In genomic region chr10:13969792-13970140, GRCh38 we compare ENCODE assay signal across 19 cellular contexts.
A peak's percentile ranks its signal among the peaks of the same experiment; 100 is the strongest.
DNase-seq lines count a peak whose midpoint lies in the region; ATAC-seq and TF ChIP-seq lines count a peak whose summit lies in the region.
"Had no signal": no experiment of that assay in that cellular context is flagged by ENCODE, and none has a peak within 500 bp of the region (broad histone marks: within the 10 kb centered on the region; RNA-seq: fewer than 3 reads in every experiment).

No MANE protein-coding gene starts in this region.

- H3K9me2 ChIP-seq in Karpas-422 (replicated peaks; ENCODE audit: insufficient read depth, low read length) = peaks cover 5% of the 10 kb centered on the region; the same call in 1 of the 2 replicates

- H3K4me1 Mint-ChIP-seq in chondrocyte (ENCODE audit: low read depth) = peaks cover 45% of the 10 kb centered on the region
- H3K4me1 Mint-ChIP-seq in stimulated activated effector memory CD8-positive, alpha-beta T cell treated with anti-CD3 and anti-CD28 coated beads, Interleukin-12 subunit alpha, Interleukin-12 subunit beta, amount 100 ng/mL, for 72 hours = no peaks in the 10 kb centered on the region

- H2AFZ ChIP-seq in Karpas-422 (ENCODE audit: low read length) = no peak overlapping the region

- TF ChIP-seq CTCF in chondrocyte (IDR thresholded peaks at IDR 0.05) = no peak

- no peak overlapping the region for H3K4me3 ChIP-seq in Karpas-422 (ENCODE audit: low read length)
- H3K4me3 ChIP-seq: gastrocnemius medialis had no signal

- DNase-seq in activated T-cell treated with anti-CD3 and anti-CD28 coated beads for 24 hours (ENCODE audit: low read depth) (peak; percentile 10), activated T-cell treated with anti-CD3 and anti-CD28 coated beads for 4 hours (no peak), chondrocyte (ENCODE audit: low spot score) (no peak), SHP77 treated with DMSO at 0.1 percent for 48 hours (lab: John Stamatoyannopoulos, UW) (no peak), Karpas-422 (no peak), NCI-H82 treated with DMSO at 0.1 percent for 48 hours (lab: John Stamatoyannopoulos, UW; ENCODE audit: unreplicated experiment) (no peak)
- DNase-seq in stimulated activated effector memory CD8-positive, alpha-beta T cell treated with anti-CD3 and anti-CD28 coated beads, Interleukin-12 subunit alpha, Interleukin-12 subunit beta, amount 100 ng/mL, for 72 hours (ENCODE audit: low spot score in 2 of 2) = no peak
- DNase-seq: erythroblast; gastrocnemius medialis; GF-D8; GOT3; midbrain; NCI-H187; NK-92 treated with Interleukin-12 subunit alpha and Interleukin-12 subunit beta, amount 100 ng/mL, for 24 hours; RPMI8226 had no signal

- no peaks in the 10 kb centered on the region for H3K9me3 ChIP-seq in Karpas-422 (ENCODE audit: low read length)
- H3K9me3 ChIP-seq: gastrocnemius medialis had no signal

- H3K36me3 Mint-ChIP-seq in chondrocyte (ENCODE audit: low read depth) = peaks cover 15% of the 10 kb centered on the region
- H3K36me3 Mint-ChIP-seq in stimulated activated effector memory CD8-positive, alpha-beta T cell treated with anti-CD3 and anti-CD28 coated beads, Interleukin-12 subunit alpha, Interleukin-12 subunit beta, amount 100 ng/mL, for 72 hours = no peaks in the 10 kb centered on the region
- H3K36me3 Mint-ChIP-seq: activated naive CD4-positive, alpha-beta T cell treated with anti-CD3 and anti-CD28 coated beads, Interleukin-2, amount 50 U/mL, for 24 hours had no signal

- no peaks in the 10 kb centered on the region for H3K79me2 ChIP-seq in Karpas-422 (ENCODE audit: low read length)

- no peaks in the 10 kb centered on the region for H3K27me3 ChIP-seq in Karpas-422 (ENCODE audit: low read length)
- H3K27me3 ChIP-seq: gastrocnemius medialis had no signal

- H3K9ac ChIP-seq in Karpas-422 (ENCODE audit: low read length) = no peak overlapping the region

- H3K36me3 ChIP-seq in Karpas-422 (ENCODE audit: insufficient read depth, low read length) = no peaks in the 10 kb centered on the region
- H3K36me3 ChIP-seq: gastrocnemius medialis had no signal

- H3K27ac ChIP-seq in Karpas-422 (ENCODE audit: low read length) = no peak overlapping the region
- H3K27ac ChIP-seq: gastrocnemius medialis had no signal

- H3K27me3 Mint-ChIP-seq in chondrocyte (ENCODE audit: low read depth) = no peaks in the 10 kb centered on the region
- H3K27me3 Mint-ChIP-seq: activated naive CD4-positive, alpha-beta T cell treated with anti-CD3 and anti-CD28 coated beads, Interleukin-2, amount 50 U/mL, for 24 hours had no signal

- peak; percentile 47 for ATAC-seq in HG03432 (IDR thresholded peaks at IDR 0.05; ENCODE audit: unreplicated experiment)
- peak; percentile 45 for ATAC-seq in stimulated activated effector memory CD8-positive, alpha-beta T cell treated with anti-CD3 and anti-CD28 coated beads, Interleukin-12 subunit alpha, Interleukin-12 subunit beta, amount 100 ng/mL, for 72 hours
- ATAC-seq: gastrocnemius medialis had no signal

- no peaks in the 10 kb centered on the region for H3K4me1 ChIP-seq in Karpas-422 (ENCODE audit: low read length)
- H3K4me1 ChIP-seq: gastrocnemius medialis had no signal

- H4K20me1 ChIP-seq in Karpas-422 (ENCODE audit: insufficient read depth, low read depth, low read length) = no peaks in the 10 kb centered on the region

- no peak overlapping the region for H3K4me2 ChIP-seq in Karpas-422 (ENCODE audit: low read depth, low read length, poor library complexity, severe bottlenecking)

- H3K27ac Mint-ChIP-seq in chondrocyte (ENCODE audit: unreplicated experiment) = peak overlapping the region; percentile 95
- no peak overlapping the region for H3K27ac Mint-ChIP-seq in stimulated activated effector memory CD8-positive, alpha-beta T cell treated with anti-CD3 and anti-CD28 coated beads, Interleukin-12 subunit alpha, Interleukin-12 subunit beta, amount 100 ng/mL, for 72 hours
- H3K27ac Mint-ChIP-seq: activated naive CD4-positive, alpha-beta T cell treated with anti-CD3 and anti-CD28 coated beads, Interleukin-2, amount 50 U/mL, for 24 hours; stimulated activated naive CD8-positive, alpha-beta T cell treated with anti-CD3 and anti-CD28 coated beads, Interleukin-15, Interleukin-2, amounts not matched to agents 100 ng/mL and 50 ng/mL, for 24 hours had no signal

- H3K9me3 Mint-ChIP-seq in chondrocyte (ENCODE audit: low read depth) = peaks cover 4% of the 10 kb centered on the region
- no peaks in the 10 kb centered on the region for H3K9me3 Mint-ChIP-seq in stimulated activated effector memory CD8-positive, alpha-beta T cell treated with anti-CD3 and anti-CD28 coated beads, Interleukin-12 subunit alpha, Interleukin-12 subunit beta, amount 100 ng/mL, for 72 hours
- H3K9me3 Mint-ChIP-seq: activated naive CD4-positive, alpha-beta T cell treated with anti-CD3 and anti-CD28 coated beads, Interleukin-2, amount 50 U/mL, for 24 hours; neural crest cell; stimulated activated naive CD8-positive, alpha-beta T cell treated with anti-CD3 and anti-CD28 coated beads, Interleukin-15, Interleukin-2, amounts not matched to agents 100 ng/mL and 50 ng/mL, for 24 hours had no signal

- peak overlapping the region; percentile 79 for H3K4me3 Mint-ChIP-seq in chondrocyte (ENCODE audit: unreplicated experiment)
- no peak overlapping the region for H3K4me3 Mint-ChIP-seq in stimulated activated effector memory CD8-positive, alpha-beta T cell treated with anti-CD3 and anti-CD28 coated beads, Interleukin-12 subunit alpha, Interleukin-12 subunit beta, amount 100 ng/mL, for 72 hours
- H3K4me3 Mint-ChIP-seq: activated naive CD4-positive, alpha-beta T cell treated with anti-CD3 and anti-CD28 coated beads, Interleukin-2, amount 50 U/mL, for 24 hours; neural crest cell; stimulated activated naive CD8-positive, alpha-beta T cell treated with anti-CD3 and anti-CD28 coated beads, Interleukin-15, Interleukin-2, amounts not matched to agents 100 ng/mL and 50 ng/mL, for 24 hours had no signal
